ENCODE assay signal across 20 cellular contexts in genomic region chr1:101245575-101245927, GRCh38. TPM values are rescaled to one million over a fixed set of nuclear protein-coding genes. Genes with fewer than 3 reads are reported as not detected.
DNase-seq lines count a peak whose midpoint lies in the region; ATAC-seq and TF ChIP-seq lines count a peak whose summit lies in the region.
"Had no signal": no experiment of that assay in that cellular context is flagged by ENCODE, and none has a peak within 500 bp of the region (broad histone marks: within the 10 kb centered on the region; RNA-seq: fewer than 3 reads in every experiment).

No MANE protein-coding gene starts in this region.

- no peaks in the 10 kb centered on the region for H3K9me3 ChIP-seq in CD4-positive, CD25-positive, alpha-beta regulatory T cell (ENCODE audit: control insufficient read depth in 2 of 2, low read length in 2 of 2)
- no peaks in the 10 kb centered on the region for H3K9me3 ChIP-seq in vagina

- ATAC-seq in CD4-positive, CD25-positive, alpha-beta regulatory T cell (ENCODE audit: low read depth in 2 of 2), result no peak
- ATAC-seq in T-cell (replicated peaks in 1 of 4), result peak in 1 of 4 experiments; percentile 10
- ATAC-seq in naive B cell (ENCODE audit: low read depth in 2 of 2), result no peak

- peaks cover 31% of the 10 kb centered on the region for H3K36me3 ChIP-seq in CD4-positive, CD25-positive, alpha-beta regulatory T cell (ENCODE audit: control insufficient read depth, insufficient read depth, low read length)
- H3K36me3 ChIP-seq in vagina, result no peaks in the 10 kb centered on the region

- CTCF ChIA-PET in activated CD4-positive, alpha-beta memory T cell treated with anti-CD3 and anti-CD28 coated beads for 36 hours (lab: Charles Lee), result interaction anchor here (0.6 to 4.2 kb wide), 3 partner anchors 42 to 108 kb away, joined by 3 to 31 read pairs (median 3); no protein-coding TSS in a partner anchor
- CTCF ChIA-PET in activated CD4-positive, alpha-beta memory T cell treated with anti-CD3 and anti-CD28 coated beads, Interleukin-2, amount 10 ng/mL, durations not matched to agents 7 days and 5 days (lab: Charles Lee), result interaction anchor here (1.1 to 3.0 kb wide), 5 partner anchors 9 to 47 kb away, joined by 3 to 17 read pairs (median 4); no protein-coding TSS in a partner anchor
- CTCF ChIA-PET in T-cell (lab: Charles Lee), result interaction anchor here in 1 of 2 donors (0.6 to 1.3 kb wide), 5 partner anchors 8 to 350 kb away, joined by 3 to 5 read pairs (median 3); no protein-coding TSS in a partner anchor

- H3K4me1 ChIP-seq in CD4-positive, CD25-positive, alpha-beta regulatory T cell (ENCODE audit: control insufficient read depth, insufficient read depth, low read length, poor library complexity, severe bottlenecking), result peaks cover 24% of the 10 kb centered on the region
- no peaks in the 10 kb centered on the region for H3K4me1 ChIP-seq in vagina

- H3K27ac ChIP-seq in CD4-positive, CD25-positive, alpha-beta regulatory T cell (ENCODE audit: insufficient read depth, low read length, poor library complexity, severe bottlenecking), result no peak overlapping the region
- no peak overlapping the region for H3K27ac ChIP-seq in vagina
- H3K27ac ChIP-seq: PC-9 had no signal

- H3K4me3 Mint-ChIP-seq in activated CD4-positive, alpha-beta memory T cell treated with anti-CD3 and anti-CD28 coated beads for 36 hours, result no peak overlapping the region
- no peak overlapping the region for H3K4me3 Mint-ChIP-seq in activated CD4-positive, alpha-beta memory T cell treated with anti-CD3 and anti-CD28 coated beads, Interleukin-2, amount 10 ng/mL, durations not matched to agents 7 days and 5 days
- H3K4me3 Mint-ChIP-seq in CD4-positive, CD25-positive, alpha-beta regulatory T cell, result no peak overlapping the region
- H3K4me3 Mint-ChIP-seq in T-cell (no peak overlapping the region), naive B cell (peak overlapping the region in 4 of 8 donors; percentile 17 to 78 (median 36))

- H3K36me3 Mint-ChIP-seq in activated CD4-positive, alpha-beta memory T cell treated with anti-CD3 and anti-CD28 coated beads for 36 hours, result peaks cover 35% of the 10 kb centered on the region
- H3K36me3 Mint-ChIP-seq in activated CD4-positive, alpha-beta memory T cell treated with anti-CD3 and anti-CD28 coated beads, Interleukin-2, amount 10 ng/mL, durations not matched to agents 7 days and 5 days (ENCODE audit: low read depth), result peaks cover 32% of the 10 kb centered on the region
- peaks cover 19% of the 10 kb centered on the region for H3K36me3 Mint-ChIP-seq in CD4-positive, CD25-positive, alpha-beta regulatory T cell
- H3K36me3 Mint-ChIP-seq in T-cell (peaks cover 25% of the 10 kb centered on the region), naive B cell (peaks cover 7 to 12% of the 10 kb centered on the region in 2 donors)

- H3K4me3 ChIP-seq in CD4-positive, CD25-positive, alpha-beta regulatory T cell (ENCODE audit: low read depth, low read length), result no peak overlapping the region
- H3K4me3 ChIP-seq in vagina, result no peak overlapping the region
- H3K4me3 ChIP-seq: PC-9 had no signal

- intact Hi-C loops in activated CD4-positive, alpha-beta memory T cell treated with anti-CD3 and anti-CD28 coated beads for 36 hours (cut with micrococcal nuclease), result no loop called here
- intact Hi-C loops in vagina (cut with DNase I), result no loop called here

- DNase-seq in activated CD4-positive, alpha-beta memory T cell treated with anti-CD3 and anti-CD28 coated beads for 36 hours, result no peak
- no peak for DNase-seq in activated CD4-positive, alpha-beta memory T cell treated with anti-CD3 and anti-CD28 coated beads, Interleukin-2, amount 10 ng/mL, durations not matched to agents 7 days and 5 days
- DNase-seq in CD4-positive, CD25-positive, alpha-beta regulatory T cell, result no peak
- DNase-seq in T-cell (no peak), naive B cell (no peak), NCI-H1092 (lab: John Stamatoyannopoulos, UW) (no peak), vagina (ENCODE audit: extremely low spot score in 2 of 2) (no peak), NCI-H510A (lab: John Stamatoyannopoulos, UW) (no peak)
- DNase-seq: 8988T, DMS 273 treated with DMSO at 0.1 percent for 48 hours, GF-D8, H7, KBM-7, MV-4-11, NCI-H1436, NCI-H2029, NCI-H2171 treated with DMSO at 0.1 percent for 48 hours, NCI-H446 treated with DMSO at 0.1 percent for 48 hours, NCI-H82, PC-9 had no signal

- no peaks in the 10 kb centered on the region for H3K9me3 Mint-ChIP-seq in activated CD4-positive, alpha-beta memory T cell treated with anti-CD3 and anti-CD28 coated beads for 36 hours
- H3K9me3 Mint-ChIP-seq in activated CD4-positive, alpha-beta memory T cell treated with anti-CD3 and anti-CD28 coated beads, Interleukin-2, amount 10 ng/mL, durations not matched to agents 7 days and 5 days, result no peaks in the 10 kb centered on the region
- H3K9me3 Mint-ChIP-seq in CD4-positive, CD25-positive, alpha-beta regulatory T cell, result no peaks in the 10 kb centered on the region
- H3K9me3 Mint-ChIP-seq in T-cell (no peaks in the 10 kb centered on the region), naive B cell (no peaks in the 10 kb centered on the region)

- peak overlapping the region; percentile 4 for H3K27ac Mint-ChIP-seq in activated CD4-positive, alpha-beta memory T cell treated with anti-CD3 and anti-CD28 coated beads for 36 hours
- no peak overlapping the region for H3K27ac Mint-ChIP-seq in activated CD4-positive, alpha-beta memory T cell treated with anti-CD3 and anti-CD28 coated beads, Interleukin-2, amount 10 ng/mL, durations not matched to agents 7 days and 5 days
- peak overlapping the region in 2 of 3 donors; percentile 5 to 83 for H3K27ac Mint-ChIP-seq in CD4-positive, CD25-positive, alpha-beta regulatory T cell
- H3K27ac Mint-ChIP-seq in T-cell, result peak overlapping the region; percentile 71 to 89
- peak overlapping the region in 4 of 6 donors; percentile 49 to 97 (median 81) for H3K27ac Mint-ChIP-seq in naive B cell

- peaks cover 60% of the 10 kb centered on the region for H3K4me1 Mint-ChIP-seq in activated CD4-positive, alpha-beta memory T cell treated with anti-CD3 and anti-CD28 coated beads for 36 hours (ENCODE audit: low read depth)
- peaks cover 44% of the 10 kb centered on the region for H3K4me1 Mint-ChIP-seq in activated CD4-positive, alpha-beta memory T cell treated with anti-CD3 and anti-CD28 coated beads, Interleukin-2, amount 10 ng/mL, durations not matched to agents 7 days and 5 days
- H3K4me1 Mint-ChIP-seq in CD4-positive, CD25-positive, alpha-beta regulatory T cell, result peaks cover 18 to 50% (median 40%) of the 10 kb centered on the region in 4 donors
- H3K4me1 Mint-ChIP-seq in T-cell (peaks cover 77 to 79% (median 78%) of the 10 kb centered on the region in 3 donors), naive B cell (peaks cover 61 to 85% (median 73%) of the 10 kb centered on the region in 3 donors)

- no peaks in the 10 kb centered on the region for H3K27me3 ChIP-seq in CD4-positive, CD25-positive, alpha-beta regulatory T cell (ENCODE audit: control insufficient read depth, insufficient read depth, low read length)
- no peaks in the 10 kb centered on the region for H3K27me3 ChIP-seq in vagina

- POLR2A ChIA-PET in activated CD4-positive, alpha-beta memory T cell treated with anti-CD3 and anti-CD28 coated beads for 36 hours (lab: Charles Lee), result interaction anchor here (0.9 kb wide), 2 partner anchors 8 to 64 kb away, joined by 3 read pairs; no protein-coding TSS in a partner anchor
- POLR2A ChIA-PET in activated CD4-positive, alpha-beta memory T cell treated with anti-CD3 and anti-CD28 coated beads, Interleukin-2, amount 10 ng/mL, durations not matched to agents 7 days and 5 days (lab: Charles Lee), result interaction anchor here (1.1 to 15.2 kb wide), 4 partner anchors 8 to 44 kb away, joined by 3 to 391 read pairs (median 28); partner anchors contain the start of gene S1PR1
- POLR2A ChIA-PET in T-cell (lab: Charles Lee), result interaction anchor here in 1 of 2 donors (0.5 kb wide), 2 partner anchors 16 to 321 kb away, joined by 3 to 4 read pairs; no protein-coding TSS in a partner anchor

- no peak for TF ChIP-seq POLR2A in vagina (IDR thresholded peaks at IDR 0.05)

- H3K27me3 Mint-ChIP-seq in activated CD4-positive, alpha-beta memory T cell treated with anti-CD3 and anti-CD28 coated beads for 36 hours, result no peaks in the 10 kb centered on the region
- no peaks in the 10 kb centered on the region for H3K27me3 Mint-ChIP-seq in activated CD4-positive, alpha-beta memory T cell treated with anti-CD3 and anti-CD28 coated beads, Interleukin-2, amount 10 ng/mL, durations not matched to agents 7 days and 5 days
- no peaks in the 10 kb centered on the region for H3K27me3 Mint-ChIP-seq in CD4-positive, CD25-positive, alpha-beta regulatory T cell
- H3K27me3 Mint-ChIP-seq in T-cell (no peaks in the 10 kb centered on the region), naive B cell (no peaks in the 10 kb centered on the region)

- no peak for TF ChIP-seq CTCF in vagina (IDR thresholded peaks at IDR 0.05)

RNA-seq across cellular contexts. Expression of gene S1PR1, which starts 8.7 kb away (rescaled TPM):
- total RNA-seq in activated CD4-positive, alpha-beta memory T cell treated with anti-CD3 and anti-CD28 coated beads for 36 hours, result 100 to 1,000 TPM; 134 to 140 TPM
- total RNA-seq in activated CD4-positive, alpha-beta memory T cell treated with anti-CD3 and anti-CD28 coated beads, Interleukin-2, amount 10 ng/mL, durations not matched to agents 7 days and 5 days, result 100 to 1,000 TPM; 219 to 220 TPM
- total RNA-seq in CD4-positive, CD25-positive, alpha-beta regulatory T cell, result 191 TPM
- polyA plus RNA-seq in CD4-positive, CD25-positive, alpha-beta regulatory T cell, result 100 to 1,000 TPM; 131 to 165 (median 151) TPM
- total RNA-seq in T-cell, result 100 to 1,000 TPM; 178 to 368 (median 354) TPM
- 100 to 1,000 TPM; 102 to 159 (median 133) TPM for polyA plus RNA-seq in naive B cell (ENCODE audit: low read depth in 6 of 6)
- total RNA-seq in vagina, result 58.4 TPM
